In the genomic region with DNA sequence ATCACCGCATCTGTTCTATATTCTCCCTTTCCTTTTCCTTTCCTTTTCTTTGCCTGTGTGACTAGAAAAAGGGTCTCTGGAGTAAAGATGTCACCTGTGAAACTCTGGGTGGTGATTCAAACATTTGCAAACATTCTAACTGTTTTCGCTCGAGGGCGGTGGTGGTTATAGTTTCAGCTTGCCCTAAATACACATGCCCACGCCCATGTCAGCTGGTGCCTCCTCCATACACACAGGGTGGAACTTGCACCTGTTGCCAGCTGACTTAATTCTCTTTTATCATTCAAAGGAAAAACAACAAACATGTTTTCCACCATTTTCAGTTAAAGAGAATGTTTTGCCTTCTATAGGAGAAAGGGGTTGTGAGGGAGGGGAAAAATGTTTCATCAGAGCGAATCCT, we compare ENCODE assay signal across 10 cellular contexts.
DNase-seq lines count a peak whose midpoint lies in the region; ATAC-seq and TF ChIP-seq lines count a peak whose summit lies in the region.
"Had no signal": no experiment of that assay in that cellular context is flagged by ENCODE, and none has a peak within 500 bp of the region (broad histone marks: within the 10 kb centered on the region; RNA-seq: fewer than 3 reads in every experiment).

No MANE protein-coding gene starts in this region.

- H3K27me3 Mint-ChIP-seq in activated T-helper 17 cell treated with anti-CD3 and anti-CD28 coated beads, Interleukin-2, amount 50 U/mL, for 72 hours: no peaks in the 10 kb centered on the region

- no peak overlapping the region for H3K27ac ChIP-seq in left ventricle myocardium inferior (replicated peaks)
- H3K27ac ChIP-seq: VCaP had no signal

- no peaks in the 10 kb centered on the region for H3K36me3 Mint-ChIP-seq in activated T-helper 17 cell treated with anti-CD3 and anti-CD28 coated beads, Interleukin-2, amount 50 U/mL, for 72 hours (ENCODE audit: low read depth)

- TF ChIP-seq CTCF in left ventricle myocardium inferior (IDR thresholded peaks at IDR 0.05; ENCODE audit: borderline replicate concordance): no peak

- no peaks in the 10 kb centered on the region for H3K9me3 ChIP-seq in left ventricle myocardium inferior (replicated peaks)

- peak; percentile 35 for DNase-seq in DMS53 (lab: John Stamatoyannopoulos, UW)
- no peak for DNase-seq in DMS53 treated with DMSO at 0.1 percent for 48 hours (lab: John Stamatoyannopoulos, UW; ENCODE audit: unreplicated experiment)
- peak; percentile 61 for DNase-seq in stimulated activated naive CD4-positive, alpha-beta T cell treated with Interleukin-2 at 50 U/mL for 16 hours (lab: John Stamatoyannopoulos, UW)
- no peak for DNase-seq in NCI-H1105 treated with DMSO at 0.1 percent for 48 hours (lab: John Stamatoyannopoulos, UW)
- no peak for DNase-seq in left ventricle myocardium inferior
- DNase-seq: 8988T had no signal

- H3K27me3 ChIP-seq in left ventricle myocardium inferior (ENCODE audit: low read depth): peaks cover 48% of the 10 kb centered on the region

- H3K27ac Mint-ChIP-seq in activated T-helper 17 cell treated with anti-CD3 and anti-CD28 coated beads, Interleukin-2, amount 50 U/mL, for 72 hours: peak overlapping the region; percentile 91

- H3K9me3 Mint-ChIP-seq in activated T-helper 17 cell treated with anti-CD3 and anti-CD28 coated beads, Interleukin-2, amount 50 U/mL, for 72 hours: no peaks in the 10 kb centered on the region

- H3K4me3 Mint-ChIP-seq in activated T-helper 17 cell treated with anti-CD3 and anti-CD28 coated beads, Interleukin-2, amount 50 U/mL, for 72 hours: peak overlapping the region; percentile 80

- ATAC-seq in HG03469 (IDR thresholded peaks at IDR 0.05; ENCODE audit: unreplicated experiment): peak; percentile 26
- ATAC-seq in activated T-helper 17 cell treated with anti-CD3 and anti-CD28 coated beads, Interleukin-2, amount 50 U/mL, for 72 hours (replicated peaks): peak; percentile 81
- no peak for ATAC-seq in GM18520 (IDR thresholded peaks at IDR 0.05; ENCODE audit: unreplicated experiment)

- H3K4me1 ChIP-seq in left ventricle myocardium inferior: no peaks in the 10 kb centered on the region

- H3K4me1 Mint-ChIP-seq in activated T-helper 17 cell treated with anti-CD3 and anti-CD28 coated beads, Interleukin-2, amount 50 U/mL, for 72 hours: peaks cover 45% of the 10 kb centered on the region

- no peaks in the 10 kb centered on the region for H3K36me3 ChIP-seq in left ventricle myocardium inferior

- no peak overlapping the region for H3K4me3 ChIP-seq in left ventricle myocardium inferior

- intact Hi-C loops in left ventricle myocardium inferior (cut with micrococcal nuclease): no loop called here

Comparison
In these comparisons a context has a peak if more than half of its experiments do, and no peak if none do; other contexts are left out.
1. DNase-seq: peak in DMS53 (single experiment) and stimulated activated naive CD4-positive, alpha-beta T cell treated with Interleukin-2 at 50 U/mL for 16 hours (single experiment); none in DMS53 treated with DMSO at 0.1 percent for 48 hours (single experiment), NCI-H1105 treated with DMSO at 0.1 percent for 48 hours (single experiment) and left ventricle myocardium inferior (single experiment).